1 cellular context compared by ENCODE assay signal in the genomic region with DNA sequence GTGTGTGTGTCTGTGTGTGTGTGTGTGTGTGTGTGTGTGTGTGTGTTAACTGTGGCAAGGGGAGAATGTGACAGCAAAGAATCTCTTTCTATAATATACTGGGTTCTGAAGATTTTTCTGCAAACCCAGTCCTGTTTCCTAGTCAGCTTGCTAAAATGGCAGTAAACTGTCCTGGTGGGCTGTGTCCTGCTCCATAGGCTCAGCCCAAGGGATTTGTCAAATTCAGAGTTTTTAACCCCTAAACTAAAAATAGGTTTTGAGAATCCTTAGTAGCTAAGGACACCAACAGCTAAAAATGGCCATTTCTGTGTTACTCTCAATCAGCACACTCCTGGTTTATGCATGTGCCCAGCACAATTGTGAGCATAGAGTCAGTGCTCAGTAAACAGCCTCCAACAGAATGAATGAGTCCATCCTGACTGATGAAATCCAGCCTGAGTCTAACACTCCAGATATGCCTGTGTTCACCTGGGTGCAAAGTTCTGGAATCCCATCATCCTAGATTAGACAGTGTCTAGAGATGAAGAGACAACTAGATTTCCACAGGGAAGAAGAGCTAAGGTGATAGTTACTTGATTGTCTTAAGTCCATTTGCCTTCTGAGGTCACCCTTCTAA.
TF ChIP-seq lines count a peak whose summit lies in the region.

No MANE protein-coding gene starts in this region.

TF ChIP-seq in HepG2, 621 proteins besides CTCF, POLR2A, EP300 and RAD21 (continued from another document and continues in another):
- no peak; the same call in 1 of the 2 replicates for TF ChIP-seq ZNF281 (CRISPR knock-in tag; IDR thresholded peaks at IDR 0.05; ENCODE audit: borderline replicate concordance)
- no peak for TF ChIP-seq TOPORS (CRISPR knock-in tag; IDR thresholded peaks at IDR 0.05)
- TF ChIP-seq DNMT3B (CRISPR knock-in tag; conservative IDR thresholded peaks at IDR 0.05), result peak; percentile 94; the same call in 1 of the 2 replicates
- TF ChIP-seq, protein P1, sequence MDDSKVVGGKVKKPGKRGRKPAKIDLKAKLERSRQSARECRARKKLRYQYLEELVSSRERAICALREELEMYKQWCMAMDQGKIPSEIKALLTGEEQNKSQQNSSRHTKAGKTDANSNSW (CRISPR knock-in tag; IDR thresholded peaks at IDR 0.05; ENCODE audit: borderline replicate concordance), result no peak
- TF ChIP-seq ZNF577 (CRISPR knock-in tag; IDR thresholded peaks at IDR 0.05; ENCODE audit: borderline replicate concordance, low read depth), result no peak
- TF ChIP-seq, protein P2, sequence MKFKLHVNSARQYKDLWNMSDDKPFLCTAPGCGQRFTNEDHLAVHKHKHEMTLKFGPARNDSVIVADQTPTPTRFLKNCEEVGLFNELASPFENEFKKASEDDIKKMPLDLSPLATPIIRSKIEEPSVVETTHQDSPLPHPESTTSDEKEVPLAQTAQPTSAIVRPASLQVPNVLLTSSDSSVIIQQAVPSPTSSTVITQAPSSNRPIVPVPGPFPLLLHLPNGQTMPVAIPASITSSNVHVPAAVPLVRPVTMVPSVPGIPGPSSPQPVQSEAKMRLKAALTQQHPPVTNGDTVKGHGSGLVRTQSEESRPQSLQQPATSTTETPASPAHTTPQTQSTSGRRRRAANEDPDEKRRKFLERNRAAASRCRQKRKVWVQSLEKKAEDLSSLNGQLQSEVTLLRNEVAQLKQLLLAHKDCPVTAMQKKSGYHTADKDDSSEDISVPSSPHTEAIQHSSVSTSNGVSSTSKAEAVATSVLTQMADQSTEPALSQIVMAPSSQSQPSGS (CRISPR knock-in tag; IDR thresholded peaks at IDR 0.05), result peak; percentile 80
- no peak for TF ChIP-seq ZNF510 (CRISPR knock-in tag; IDR thresholded peaks at IDR 0.05; ENCODE audit: low read depth)
- peak; percentile 98 for TF ChIP-seq ZNF614 (CRISPR knock-in tag; IDR thresholded peaks at IDR 0.05; ENCODE audit: borderline replicate concordance)
- no peak for TF ChIP-seq SOX6 (IDR thresholded peaks at IDR 0.05)
- peak; percentile 92 for TF ChIP-seq SOX6 (CRISPR knock-in tag; IDR thresholded peaks at IDR 0.05)
- peak; percentile 77 for TF ChIP-seq ETV5 (CRISPR knock-in tag; IDR thresholded peaks at IDR 0.05; ENCODE audit: borderline replicate concordance)
- TF ChIP-seq, protein P3, sequence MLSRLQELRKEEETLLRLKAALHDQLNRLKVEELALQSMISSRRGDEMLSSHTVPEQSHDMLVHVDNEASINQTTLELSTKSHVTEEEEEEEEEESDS (CRISPR knock-in tag; IDR thresholded peaks at IDR 0.05; ENCODE audit: borderline replicate concordance), result no peak
- TF ChIP-seq ZNF263 (CRISPR knock-in tag; IDR thresholded peaks at IDR 0.05), result 0 out of 2 replicates have a peak, but pooled peaks have one; percentile 54
- TF ChIP-seq ZNF136 (CRISPR knock-in tag; IDR thresholded peaks at IDR 0.05; ENCODE audit: low read depth), result 0 out of 2 replicates have a peak, but pooled peaks have one; percentile 77
- TF ChIP-seq ZSCAN9 (CRISPR knock-in tag; IDR thresholded peaks at IDR 0.05; ENCODE audit: borderline replicate concordance), result 0 out of 2 replicates have a peak, but pooled peaks have one; percentile 22
- TF ChIP-seq GABPA (IDR thresholded peaks at IDR 0.05; ENCODE audit: low read depth, low read length), result no peak
- no peak for TF ChIP-seq GABPA (CRISPR knock-in tag; IDR thresholded peaks at IDR 0.05; ENCODE audit: low read depth)
- no peak for TF ChIP-seq FOXO4 (CRISPR knock-in tag; conservative IDR thresholded peaks at IDR 0.05)
- TF ChIP-seq NFE2L2 (IDR thresholded peaks at IDR 0.05; ENCODE audit: low read length), result no peak
- no peak for TF ChIP-seq MTF1 (CRISPR knock-in tag; IDR thresholded peaks at IDR 0.05)
- TF ChIP-seq IKZF1 (IDR thresholded peaks at IDR 0.05), result no peak
- TF ChIP-seq ZNF10 (CRISPR knock-in tag; IDR thresholded peaks at IDR 0.05; ENCODE audit: borderline replicate concordance, low read depth), result no peak
- no peak for TF ChIP-seq ZNF496 (CRISPR knock-in tag; IDR thresholded peaks at IDR 0.05; ENCODE audit: insufficient replicate concordance)
- no peak; the same call in 1 of the 2 replicates for TF ChIP-seq EHMT2 (IDR thresholded peaks at IDR 0.05; ENCODE audit: borderline replicate concordance, low read depth, low read length)
- peak; percentile 50; the same call in 1 of the 2 replicates for TF ChIP-seq ZNF878 (CRISPR knock-in tag; IDR thresholded peaks at IDR 0.05)
- no peak for TF ChIP-seq MTF2 (CRISPR knock-in tag; IDR thresholded peaks at IDR 0.05; ENCODE audit: borderline replicate concordance)
- TF ChIP-seq, protein P4, sequence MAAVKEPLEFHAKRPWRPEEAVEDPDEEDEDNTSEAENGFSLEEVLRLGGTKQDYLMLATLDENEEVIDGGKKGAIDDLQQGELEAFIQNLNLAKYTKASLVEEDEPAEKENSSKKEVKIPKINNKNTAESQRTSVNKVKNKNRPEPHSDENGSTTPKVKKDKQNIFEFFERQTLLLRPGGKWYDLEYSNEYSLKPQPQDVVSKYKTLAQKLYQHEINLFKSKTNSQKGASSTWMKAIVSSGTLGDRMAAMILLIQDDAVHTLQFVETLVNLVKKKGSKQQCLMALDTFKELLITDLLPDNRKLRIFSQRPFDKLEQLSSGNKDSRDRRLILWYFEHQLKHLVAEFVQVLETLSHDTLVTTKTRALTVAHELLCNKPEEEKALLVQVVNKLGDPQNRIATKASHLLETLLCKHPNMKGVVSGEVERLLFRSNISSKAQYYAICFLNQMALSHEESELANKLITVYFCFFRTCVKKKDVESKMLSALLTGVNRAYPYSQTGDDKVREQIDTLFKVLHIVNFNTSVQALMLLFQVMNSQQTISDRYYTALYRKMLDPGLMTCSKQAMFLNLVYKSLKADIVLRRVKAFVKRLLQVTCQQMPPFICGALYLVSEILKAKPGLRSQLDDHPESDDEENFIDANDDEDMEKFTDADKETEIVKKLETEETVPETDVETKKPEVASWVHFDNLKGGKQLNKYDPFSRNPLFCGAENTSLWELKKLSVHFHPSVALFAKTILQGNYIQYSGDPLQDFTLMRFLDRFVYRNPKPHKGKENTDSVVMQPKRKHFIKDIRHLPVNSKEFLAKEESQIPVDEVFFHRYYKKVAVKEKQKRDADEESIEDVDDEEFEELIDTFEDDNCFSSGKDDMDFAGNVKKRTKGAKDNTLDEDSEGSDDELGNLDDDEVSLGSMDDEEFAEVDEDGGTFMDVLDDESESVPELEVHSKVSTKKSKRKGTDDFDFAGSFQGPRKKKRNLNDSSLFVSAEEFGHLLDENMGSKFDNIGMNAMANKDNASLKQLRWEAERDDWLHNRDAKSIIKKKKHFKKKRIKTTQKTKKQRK (IDR thresholded peaks at IDR 0.05; ENCODE audit: low read length), result no peak
- TF ChIP-seq ZNF207 (IDR thresholded peaks at IDR 0.05; ENCODE audit: borderline replicate concordance), result no peak
- 0 out of 2 replicates have a peak, but pooled peaks have one; percentile 57 for TF ChIP-seq ZNF557 (CRISPR knock-in tag; IDR thresholded peaks at IDR 0.05)
- TF ChIP-seq SETDB1 (CRISPR knock-in tag; IDR thresholded peaks at IDR 0.05; ENCODE audit: borderline replicate concordance), result no peak
- TF ChIP-seq, protein P5, sequence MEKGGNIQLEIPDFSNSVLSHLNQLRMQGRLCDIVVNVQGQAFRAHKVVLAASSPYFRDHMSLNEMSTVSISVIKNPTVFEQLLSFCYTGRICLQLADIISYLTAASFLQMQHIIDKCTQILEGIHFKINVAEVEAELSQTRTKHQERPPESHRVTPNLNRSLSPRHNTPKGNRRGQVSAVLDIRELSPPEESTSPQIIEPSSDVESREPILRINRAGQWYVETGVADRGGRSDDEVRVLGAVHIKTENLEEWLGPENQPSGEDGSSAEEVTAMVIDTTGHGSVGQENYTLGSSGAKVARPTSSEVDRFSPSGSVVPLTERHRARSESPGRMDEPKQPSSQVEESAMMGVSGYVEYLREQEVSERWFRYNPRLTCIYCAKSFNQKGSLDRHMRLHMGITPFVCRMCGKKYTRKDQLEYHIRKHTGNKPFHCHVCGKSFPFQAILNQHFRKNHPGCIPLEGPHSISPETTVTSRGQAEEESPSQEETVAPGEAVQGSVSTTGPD (CRISPR knock-in tag; IDR thresholded peaks at IDR 0.05), result no peak
- TF ChIP-seq ZKSCAN5 (CRISPR knock-in tag; IDR thresholded peaks at IDR 0.05), result no peak
- TF ChIP-seq IKZF5 (CRISPR knock-in tag; IDR thresholded peaks at IDR 0.05), result peak; percentile 74; the same call in 1 of the 2 replicates
- TF ChIP-seq CENPT (CRISPR knock-in tag; IDR thresholded peaks at IDR 0.05; ENCODE audit: low read depth), result no peak
- TF ChIP-seq, protein P6, sequence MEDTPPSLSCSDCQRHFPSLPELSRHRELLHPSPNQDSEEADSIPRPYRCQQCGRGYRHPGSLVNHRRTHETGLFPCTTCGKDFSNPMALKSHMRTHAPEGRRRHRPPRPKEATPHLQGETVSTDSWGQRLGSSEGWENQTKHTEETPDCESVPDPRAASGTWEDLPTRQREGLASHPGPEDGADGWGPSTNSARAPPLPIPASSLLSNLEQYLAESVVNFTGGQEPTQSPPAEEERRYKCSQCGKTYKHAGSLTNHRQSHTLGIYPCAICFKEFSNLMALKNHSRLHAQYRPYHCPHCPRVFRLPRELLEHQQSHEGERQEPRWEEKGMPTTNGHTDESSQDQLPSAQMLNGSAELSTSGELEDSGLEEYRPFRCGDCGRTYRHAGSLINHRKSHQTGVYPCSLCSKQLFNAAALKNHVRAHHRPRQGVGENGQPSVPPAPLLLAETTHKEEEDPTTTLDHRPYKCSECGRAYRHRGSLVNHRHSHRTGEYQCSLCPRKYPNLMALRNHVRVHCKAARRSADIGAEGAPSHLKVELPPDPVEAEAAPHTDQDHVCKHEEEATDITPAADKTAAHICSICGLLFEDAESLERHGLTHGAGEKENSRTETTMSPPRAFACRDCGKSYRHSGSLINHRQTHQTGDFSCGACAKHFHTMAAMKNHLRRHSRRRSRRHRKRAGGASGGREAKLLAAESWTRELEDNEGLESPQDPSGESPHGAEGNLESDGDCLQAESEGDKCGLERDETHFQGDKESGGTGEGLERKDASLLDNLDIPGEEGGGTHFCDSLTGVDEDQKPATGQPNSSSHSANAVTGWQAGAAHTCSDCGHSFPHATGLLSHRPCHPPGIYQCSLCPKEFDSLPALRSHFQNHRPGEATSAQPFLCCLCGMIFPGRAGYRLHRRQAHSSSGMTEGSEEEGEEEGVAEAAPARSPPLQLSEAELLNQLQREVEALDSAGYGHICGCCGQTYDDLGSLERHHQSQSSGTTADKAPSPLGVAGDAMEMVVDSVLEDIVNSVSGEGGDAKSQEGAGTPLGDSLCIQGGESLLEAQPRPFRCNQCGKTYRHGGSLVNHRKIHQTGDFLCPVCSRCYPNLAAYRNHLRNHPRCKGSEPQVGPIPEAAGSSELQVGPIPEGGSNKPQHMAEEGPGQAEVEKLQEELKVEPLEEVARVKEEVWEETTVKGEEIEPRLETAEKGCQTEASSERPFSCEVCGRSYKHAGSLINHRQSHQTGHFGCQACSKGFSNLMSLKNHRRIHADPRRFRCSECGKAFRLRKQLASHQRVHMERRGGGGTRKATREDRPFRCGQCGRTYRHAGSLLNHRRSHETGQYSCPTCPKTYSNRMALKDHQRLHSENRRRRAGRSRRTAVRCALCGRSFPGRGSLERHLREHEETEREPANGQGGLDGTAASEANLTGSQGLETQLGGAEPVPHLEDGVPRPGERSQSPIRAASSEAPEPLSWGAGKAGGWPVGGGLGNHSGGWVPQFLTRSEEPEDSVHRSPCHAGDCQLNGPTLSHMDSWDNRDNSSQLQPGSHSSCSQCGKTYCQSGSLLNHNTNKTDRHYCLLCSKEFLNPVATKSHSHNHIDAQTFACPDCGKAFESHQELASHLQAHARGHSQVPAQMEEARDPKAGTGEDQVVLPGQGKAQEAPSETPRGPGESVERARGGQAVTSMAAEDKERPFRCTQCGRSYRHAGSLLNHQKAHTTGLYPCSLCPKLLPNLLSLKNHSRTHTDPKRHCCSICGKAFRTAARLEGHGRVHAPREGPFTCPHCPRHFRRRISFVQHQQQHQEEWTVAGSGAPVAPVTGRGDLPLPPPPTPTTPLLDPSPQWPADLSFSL (CRISPR knock-in tag; IDR thresholded peaks at IDR 0.05), result no peak
- TF ChIP-seq ZNF816 (CRISPR knock-in tag; IDR thresholded peaks at IDR 0.05; ENCODE audit: borderline replicate concordance), result no peak
